ENCODE assay signal across 8 cellular contexts in genomic region chr1:110780600-110781484, GRCh38.
DNase-seq lines count a peak whose midpoint lies in the region; ATAC-seq, FAIRE-seq and TF ChIP-seq lines count a peak whose summit lies in the region.

No MANE protein-coding gene starts in this region.

- H2BK5ac ChIP-seq in H1 (ENCODE audit: low read depth, low read length) (no peak overlapping the region), mesenchymal stem cell (ENCODE audit: low read depth, low read length, poor library complexity, severe bottlenecking) (no peak overlapping the region)

- H2BK15ac ChIP-seq in H1 (ENCODE audit: low read length), result no peak overlapping the region
- H2BK15ac ChIP-seq in mesenchymal stem cell (ENCODE audit: low read depth, poor library complexity, severe bottlenecking), result no peak overlapping the region

- H3K4me2 ChIP-seq in H1 (ENCODE audit: insufficient read depth in 1 of 2, low read depth in 2 of 2, low read length in 2 of 2) (peak overlapping the region; percentile 3 to 84; a peak in 3 of 4 replicates), mesenchymal stem cell (ENCODE audit: low read length, poor library complexity, severe bottlenecking) (peak overlapping the region; percentile 21)

- H2BK120ac ChIP-seq in H1 (replicated peaks; ENCODE audit: low read depth, low read length) (no peak overlapping the region), mesenchymal stem cell (ENCODE audit: low read depth, low read length) (no peak overlapping the region)

- H4K5ac ChIP-seq in H1 (ENCODE audit: insufficient read length, low read depth, low read length), result no peak overlapping the region

- H3K36me3 Mint-ChIP-seq in activated CD8-positive, alpha-beta T cell treated with anti-CD3 and anti-CD28 coated beads for 36 hours (ENCODE audit: low read depth), result no peaks in the 10 kb centered on the region

- TF ChIP-seq POLR2A in H1 (IDR thresholded peaks at IDR 0.05; ENCODE audit: control extremely low read depth in 1 of 2, low read depth in 2 of 2, low read length in 2 of 2), result no peak

- H3K79me1 ChIP-seq in H1 (ENCODE audit: low read depth, low read length) (no peaks in the 10 kb centered on the region), mesenchymal stem cell (replicated peaks; ENCODE audit: low read length, poor library complexity, severe bottlenecking) (no peaks in the 10 kb centered on the region)

- H3K56ac ChIP-seq in H1 (replicated peaks; ENCODE audit: insufficient read length, low read depth, low read length), result no peak overlapping the region

- peak overlapping the region; percentile 99 for H2AFZ ChIP-seq in H1 (ENCODE audit: low read length)
- H2AFZ ChIP-seq in mesenchymal stem cell (ENCODE audit: low read depth, low read length), result peak overlapping the region; percentile 49

- peak; percentile 90 to 92 for TF ChIP-seq RAD21 in H1 (IDR thresholded peaks at IDR 0.05 in 1 of 2, conservative IDR thresholded peaks at IDR 0.05 in 1 of 2; ENCODE audit: low read depth in 2 of 2, low read length in 2 of 2)

- H3K4me1 Mint-ChIP-seq in activated CD8-positive, alpha-beta T cell treated with anti-CD3 and anti-CD28 coated beads for 36 hours (ENCODE audit: low read depth), result peaks cover 33% of the 10 kb centered on the region

- no peaks in the 10 kb centered on the region for H3K79me2 ChIP-seq in H1 (ENCODE audit: control insufficient read depth in 1 of 2, insufficient read depth in 2 of 2, low read length in 2 of 2)

- POLR2A ChIA-PET in activated CD8-positive, alpha-beta T cell treated with anti-CD3 and anti-CD28 coated beads for 36 hours (lab: Charles Lee), result interaction anchor here (0.6 to 1.5 kb wide), 5 partner anchors 16 to 268 kb away, joined by 3 to 6 read pairs (median 3); no protein-coding TSS in a partner anchor
- POLR2A ChIA-PET in H1 (lab: Charles Lee; ENCODE audit: partially characterized antibody), result no interaction called here

- no peak overlapping the region for H3K9ac ChIP-seq in H1 (replicated peaks in 1 of 4; ENCODE audit: extremely low read depth in 1 of 4, low read depth in 3 of 4, low read length in 3 of 4)
- H3K9ac ChIP-seq in mesenchymal stem cell (ENCODE audit: low read length), result no peak overlapping the region

- no peak overlapping the region for H2AK5ac ChIP-seq in H1 (ENCODE audit: low read depth, low read length)
- no peak overlapping the region for H2AK5ac ChIP-seq in mesenchymal stem cell (ENCODE audit: low read length, severe bottlenecking)

- peaks cover 0 to 5% (median 1%) of the 10 kb centered on the region in 4 experiments; a peak in 4 of 7 replicates for H3K27me3 ChIP-seq in H1 (replicated peaks in 1 of 4; ENCODE audit: control insufficient read depth in 3 of 4, extremely low read depth in 1 of 4, insufficient read depth in 3 of 4, low read length in 3 of 4)
- H3K27me3 ChIP-seq in mesenchymal stem cell (ENCODE audit: control insufficient read depth in 1 of 2, insufficient read depth in 1 of 2, low read length in 2 of 2), result peaks cover 9 to 51% of the 10 kb centered on the region in 2 experiments

- H3K4me3 ChIP-seq in H1 (ENCODE audit: extremely low read depth in 1 of 4, insufficient read depth in 2 of 4, low read depth in 3 of 4, low read length in 4 of 4) (peak overlapping the region; percentile 11 to 61 (median 32); a peak in 7 of 8 replicates), mesenchymal stem cell (ENCODE audit: insufficient read depth in 1 of 2, low read depth in 1 of 2, low read length in 2 of 2) (no peak overlapping the region)

- no peaks in the 10 kb centered on the region for H3K9me3 ChIP-seq in H1 (ENCODE audit: insufficient read depth in 2 of 2, low read depth in 1 of 2, low read length in 1 of 2)
- no peaks in the 10 kb centered on the region for H3K9me3 ChIP-seq in mesenchymal stem cell (ENCODE audit: control insufficient read depth, low read length)

- ATAC-seq in activated CD8-positive, alpha-beta T cell treated with anti-CD3 and anti-CD28 coated beads for 36 hours, result peak; percentile 80
- ATAC-seq in HG02588 (IDR thresholded peaks at IDR 0.05; ENCODE audit: unreplicated experiment), result no peak

- H2BK20ac ChIP-seq in H1 (ENCODE audit: low read length), result no peak overlapping the region

- H2BK12ac ChIP-seq in H1 (ENCODE audit: low read depth, low read length) (peak overlapping the region; percentile 35; the same call in 1 of the 2 replicates), mesenchymal stem cell (ENCODE audit: low read length in 2 of 2) (no peak overlapping the region)

- WGBS in H1 (ENCODE audit: extremely low coverage in 1 of 2, insufficient coverage in 1 of 2, insufficient read length in 1 of 2, insufficient replicate concordance in 2 of 2, low coverage in 1 of 2, low lambda C conversion rate in 2 of 2, missing lambda C conversion rate in 1 of 2), 2 experiments, result 17% methylated on average over 31 of the region's 31 CpGs; no CpG with 5 or more reads in 1 of the 2 experiments
- 27% methylated on average over 29 of the region's 31 CpGs for WGBS in mesenchymal stem cell

- H3K4ac ChIP-seq in H1 (replicated peaks; ENCODE audit: insufficient read length, low read depth, low read length) (no peak overlapping the region), mesenchymal stem cell (ENCODE audit: low read depth in 1 of 2, low read length in 2 of 2) (no peak overlapping the region)

- DNase-seq in C1 segment of cervical spinal cord (lab: John Stamatoyannopoulos, UW) (peak in 10 of 14 donors; percentile 5 to 51 (median 34)), HCEC 1CT (peak; percentile 60), NCI-H748 (lab: John Stamatoyannopoulos, UW; ENCODE audit: unreplicated experiment) (peak; percentile 68), H1 (ENCODE audit: low read depth in 1 of 2, low spot score in 2 of 2) (peak; percentile 43 to 83), mesenchymal stem cell (peak; percentile 62)
- DNase-seq in activated CD8-positive, alpha-beta T cell treated with anti-CD3 and anti-CD28 coated beads for 36 hours, result peak; percentile 85
- DNase-seq in stimulated activated CD8-positive, alpha-beta memory T cell treated with anti-CD3 and anti-CD28 coated beads, Interleukin-2, amount 100 ng/mL, for 1 hour (ENCODE audit: low read depth in 2 of 2), result peak; percentile 48 to 55

- no peaks in the 10 kb centered on the region for H3K36me3 ChIP-seq in H1 (ENCODE audit: control insufficient read depth in 2 of 4, insufficient read depth in 4 of 4, low read length in 3 of 4)
- no peaks in the 10 kb centered on the region for H3K36me3 ChIP-seq in mesenchymal stem cell (ENCODE audit: control insufficient read depth in 1 of 2, insufficient read depth in 2 of 2, low read depth in 1 of 2, low read length in 2 of 2)

- intact Hi-C loops in activated CD8-positive, alpha-beta T cell treated with anti-CD3 and anti-CD28 coated beads for 36 hours (cut with micrococcal nuclease), result loop anchor here (2.0 to 10.0 kb wide), 4 partner anchors 162 to 259 kb away; no protein-coding TSS in a partner anchor

- no peak overlapping the region for H3K23ac ChIP-seq in H1 (ENCODE audit: insufficient read length)
- H3K23ac ChIP-seq in mesenchymal stem cell (ENCODE audit: low read length in 2 of 2), result no peak overlapping the region

- FAIRE-seq in H1 (lab: Jason Lieb, UNC), result peak; percentile 88

- no peaks in the 10 kb centered on the region for H3K9me3 Mint-ChIP-seq in activated CD8-positive, alpha-beta T cell treated with anti-CD3 and anti-CD28 coated beads for 36 hours

- H3K4me3 Mint-ChIP-seq in activated CD8-positive, alpha-beta T cell treated with anti-CD3 and anti-CD28 coated beads for 36 hours, result peak overlapping the region; percentile 26

- H4K20me1 ChIP-seq in H1 (replicated peaks in 1 of 2; ENCODE audit: control insufficient read depth in 1 of 2, insufficient read depth in 2 of 2, low read length in 2 of 2), result no peaks in the 10 kb centered on the region

- CTCF ChIA-PET in activated CD8-positive, alpha-beta T cell treated with anti-CD3 and anti-CD28 coated beads for 36 hours (lab: Charles Lee), result interaction anchor here (0.5 to 10.8 kb wide), 68 partner anchors 8 to 452 kb away, joined by 3 to 196 read pairs (median 5); partner anchors contain the start of genes KCNA10 and KCNA2
- CTCF ChIA-PET in H1 (lab: Charles Lee; ENCODE audit: partially characterized antibody), result interaction anchor here (0.6 to 11.2 kb wide), 53 partner anchors 8 to 1217 kb away, joined by 3 to 166 read pairs (median 4); partner anchors contain the start of genes KCNA10 and KCNA2

- H3K14ac ChIP-seq in H1 (ENCODE audit: insufficient read length) (no peak overlapping the region), mesenchymal stem cell (ENCODE audit: low read length in 2 of 2) (no peak overlapping the region)

- H4K91ac ChIP-seq in H1 (replicated peaks; ENCODE audit: insufficient read length, low read length) (peak overlapping the region; percentile 67), mesenchymal stem cell (ENCODE audit: low read length) (no peak overlapping the region)

- H3K4me1 ChIP-seq in H1 (replicated peaks in 1 of 4; ENCODE audit: control insufficient read depth in 3 of 4, insufficient read depth in 4 of 4, low read length in 3 of 4) (peaks cover 0 to 2% (median 0%) of the 10 kb centered on the region in 4 experiments; a peak in 1 of 7 replicates), mesenchymal stem cell (ENCODE audit: control insufficient read depth, insufficient read depth, low read depth, low read length) (peaks cover 4% of the 10 kb centered on the region)

- peak; percentile 79 for TF ChIP-seq CTCF in activated CD8-positive, alpha-beta T cell treated with anti-CD3 and anti-CD28 coated beads for 36 hours (IDR thresholded peaks at IDR 0.05)
- peak; percentile 81 to 91 (median 88) for TF ChIP-seq CTCF in H1 (IDR thresholded peaks at IDR 0.05; ENCODE audit: control extremely low read depth in 1 of 3, insufficient read depth in 1 of 3, low read depth in 1 of 3, low read length in 3 of 3)

- H3K27me3 Mint-ChIP-seq in activated CD8-positive, alpha-beta T cell treated with anti-CD3 and anti-CD28 coated beads for 36 hours, result peaks cover 2% of the 10 kb centered on the region

- H3K27ac Mint-ChIP-seq in activated CD8-positive, alpha-beta T cell treated with anti-CD3 and anti-CD28 coated beads for 36 hours, result no peak overlapping the region

- no peaks in the 10 kb centered on the region for H3K23me2 ChIP-seq in H1 (ENCODE audit: low read depth, low read length)

- no peak overlapping the region for H4K8ac ChIP-seq in H1 (ENCODE audit: extremely low read depth, insufficient read depth, low read length)
- no peak overlapping the region for H4K8ac ChIP-seq in mesenchymal stem cell (ENCODE audit: low read length)

- H3K27ac ChIP-seq in H1 (ENCODE audit: low read depth, low read length), result no peak overlapping the region
- no peak overlapping the region for H3K27ac ChIP-seq in mesenchymal stem cell (ENCODE audit: low read length, poor library complexity, severe bottlenecking)

- no peak for TF ChIP-seq EP300 in H1 (IDR thresholded peaks at IDR 0.05; ENCODE audit: borderline replicate concordance in 1 of 2, low read depth in 2 of 2, low read length in 2 of 2)

- H3K18ac ChIP-seq in H1 (ENCODE audit: extremely low read depth, low read length) (no peak overlapping the region), mesenchymal stem cell (ENCODE audit: low read depth in 1 of 2, low read length in 2 of 2) (no peak overlapping the region)

TF ChIP-seq in H1, 55 proteins besides CTCF, POLR2A, EP300 and RAD21 (continues in another document):
- TF ChIP-seq BACH1 (IDR thresholded peaks at IDR 0.05; ENCODE audit: low read length) (peak; percentile 55; the same call in 1 of the 2 replicates), KDM4A (IDR thresholded peaks at IDR 0.05; ENCODE audit: low read depth, low read length, severe bottlenecking) (peak; percentile 88), SP2 (IDR thresholded peaks at IDR 0.05; ENCODE audit: low read length) (no peak)

Comparison
In these comparisons a context has a peak if more than half of its experiments do, and no peak if none do; other contexts are left out.
1. DNase-seq: peak in every context shown above with its lines; median percentile 85 in activated CD8-positive, alpha-beta T cell treated with anti-CD3 and anti-CD28 coated beads for 36 hours; 68 in NCI-H748; 63 in H1; 62 in mesenchymal stem cell; 60 in HCEC 1CT; 52 in stimulated activated CD8-positive, alpha-beta memory T cell treated with anti-CD3 and anti-CD28 coated beads, Interleukin-2, amount 100 ng/mL, for 1 hour; 34 in C1 segment of cervical spinal cord.
2. H3K4me3 ChIP-seq: peak in H1 (4 of 4); none in mesenchymal stem cell (0 of 2).